In the genomic region with DNA sequence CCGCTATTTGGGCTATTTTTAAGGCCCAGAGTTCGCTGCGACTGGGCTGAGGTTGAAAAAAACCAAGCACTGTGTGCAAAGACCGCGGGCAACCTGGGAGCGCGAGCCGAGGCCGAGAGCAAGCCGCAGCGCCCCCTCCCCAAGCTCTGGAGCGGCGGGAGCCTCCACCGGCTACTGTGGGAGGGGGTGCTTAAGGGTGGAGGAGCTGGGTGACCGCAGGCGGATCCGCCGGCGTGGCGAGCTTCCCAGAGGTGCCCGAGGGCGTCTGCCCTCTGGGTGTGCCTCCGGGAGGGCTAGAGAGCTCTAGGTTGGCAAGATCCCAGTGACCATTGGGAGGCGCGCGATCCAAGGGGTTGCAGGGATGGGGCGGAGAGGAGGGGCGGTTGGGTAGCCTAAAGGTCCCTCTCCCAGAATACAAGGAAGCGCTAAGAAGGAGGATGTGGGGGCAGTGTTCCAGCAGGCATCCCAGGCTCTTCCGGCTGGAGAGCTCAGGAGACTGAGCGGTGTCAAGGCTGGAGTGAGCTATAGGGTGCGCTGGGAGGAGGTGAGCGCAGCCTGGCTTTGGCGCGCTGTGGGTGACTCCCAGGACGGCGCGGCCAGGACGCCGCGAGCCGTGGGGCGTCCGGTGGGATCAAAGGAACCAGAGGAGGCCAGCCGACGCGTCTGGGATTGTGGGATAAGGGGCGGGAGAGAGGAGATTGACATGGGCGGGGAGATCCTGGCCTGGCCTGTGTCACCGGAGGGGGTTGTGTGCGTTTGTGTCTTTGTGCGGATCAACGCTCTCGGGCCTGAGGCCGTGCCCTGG, we compare ENCODE assay signal across 9 cellular contexts. TPM values are rescaled to one million over a fixed set of nuclear protein-coding genes. Genes with fewer than 3 reads are reported as not detected.
DNase-seq lines count a peak whose midpoint lies in the region; ATAC-seq, FAIRE-seq and TF ChIP-seq lines count a peak whose summit lies in the region.
"Had no signal": no experiment of that assay in that cellular context is flagged by ENCODE, and none has a peak within 500 bp of the region (broad histone marks: within the 10 kb centered on the region; RNA-seq: fewer than 3 reads in every experiment).

No MANE protein-coding gene starts in this region.

- H3K36me3 Mint-ChIP-seq in chondrocyte (ENCODE audit: low read depth), result peaks cover 13% of the 10 kb centered on the region
- peaks cover 6% of the 10 kb centered on the region for H3K36me3 Mint-ChIP-seq in osteocyte (ENCODE audit: unreplicated experiment)

- DNase-seq in H54 (ENCODE audit: insufficient read length, low spot score) (peak; percentile 68), NCI-H2171 (lab: John Stamatoyannopoulos, UW) (peak; percentile 40), chondrocyte (ENCODE audit: low spot score) (no peak), osteocyte (ENCODE audit: extremely low spot score, unreplicated experiment) (no peak), HT-29 (ENCODE audit: low spot score) (no peak), NCI-H1436 (lab: John Stamatoyannopoulos, UW) (no peak)

- TF ChIP-seq CTCF in chondrocyte (IDR thresholded peaks at IDR 0.05) (no peak), osteocyte (IDR thresholded peaks at IDR 0.05) (peak; percentile 24)

- TF ChIP-seq POLR2A in H54 (IDR thresholded peaks at IDR 0.05; ENCODE audit: low read depth, low read length), result peak; percentile 40

- H3K4me3 Mint-ChIP-seq in chondrocyte (ENCODE audit: unreplicated experiment) (peak overlapping the region; percentile 58), osteocyte (ENCODE audit: unreplicated experiment) (peak overlapping the region; percentile 70)

- peaks cover 37% of the 10 kb centered on the region for H3K4me1 Mint-ChIP-seq in chondrocyte (ENCODE audit: low read depth)
- H3K4me1 Mint-ChIP-seq in osteocyte (ENCODE audit: unreplicated experiment), result peaks cover 34% of the 10 kb centered on the region

- no peaks in the 10 kb centered on the region for H3K9me3 Mint-ChIP-seq in chondrocyte (ENCODE audit: low read depth)
- H3K9me3 Mint-ChIP-seq in osteocyte (ENCODE audit: unreplicated experiment), result no peaks in the 10 kb centered on the region

- H3K27me3 Mint-ChIP-seq in chondrocyte (ENCODE audit: low read depth) (peaks cover 92% of the 10 kb centered on the region), osteocyte (ENCODE audit: unreplicated experiment) (peaks cover 91% of the 10 kb centered on the region)

- H3K27ac Mint-ChIP-seq in chondrocyte (ENCODE audit: unreplicated experiment) (no peak overlapping the region), osteocyte (ENCODE audit: unreplicated experiment) (peak overlapping the region; percentile 51)

- ATAC-seq in GM18909 (IDR thresholded peaks at IDR 0.05; ENCODE audit: poor library complexity, unreplicated experiment), result no peak
- ATAC-seq in HG03095 (IDR thresholded peaks at IDR 0.05; ENCODE audit: unreplicated experiment), result no peak

- no peak for FAIRE-seq in H54 (lab: Jason Lieb, UNC)
- FAIRE-seq: GM12892 had no signal

RNA-seq across cellular contexts. Expression of gene DLX5, which starts 8.0 kb away (rescaled TPM):
- total RNA-seq in chondrocyte (0.27 to 7.5 TPM (median 0.77 TPM) in 3 replicates), osteocyte (4.2 and 6.0 TPM in 2 replicates)
- not detected in 2 replicates for total RNA-seq in HT-29 (2014; rRNA removed; shearing (Covaris generic))

RNA-seq across cellular contexts. Expression of gene DLX6, which starts 11.2 kb away (rescaled TPM):
- total RNA-seq in chondrocyte, result 2.7 TPM in 1 of 3 replicates, not detected in the others
- total RNA-seq in osteocyte, result 0.94 and 1.5 TPM in 2 replicates
- not detected in 2 replicates for total RNA-seq in HT-29 (2014; rRNA removed; shearing (Covaris generic))

Comparison
In these comparisons a context has a peak if more than half of its experiments do, and no peak if none do; other contexts are left out.
1. DNase-seq: peak in H54 (single experiment) and NCI-H2171 (single experiment); none in chondrocyte (single experiment), osteocyte (single experiment), HT-29 (single experiment) and NCI-H1436 (single experiment).